Comparison of ENCODE assay signal across 8 cellular contexts in genomic region chr11:65355776-65356393, GRCh38. TPM values are rescaled to one million over a fixed set of nuclear protein-coding genes. Genes with fewer than 3 reads are reported as not detected.
DNase-seq lines count a peak whose midpoint lies in the region; ATAC-seq and TF ChIP-seq lines count a peak whose summit lies in the region.

No MANE protein-coding gene starts in this region.

- H3K4me1 Mint-ChIP-seq in activated T-helper 1 cell treated with anti-CD3 and anti-CD28 coated beads, Interleukin-12 subunit alpha, Interleukin-12 subunit beta, Interleukin-2, Interleukin-4 antibody, amounts not matched to agents 30 ng/mL and 10 ng/mL and 1 ng/mL, durations not matched to agents 14 hours and 24 hours and 36 hours (ENCODE audit: low read depth) = peaks cover 8% of the 10 kb centered on the region

- no peak for ATAC-seq in HG03139 (IDR thresholded peaks at IDR 0.05; ENCODE audit: unreplicated experiment)
- no peak for ATAC-seq in HG03520 (IDR thresholded peaks at IDR 0.05; ENCODE audit: unreplicated experiment)

- H3K36me3 ChIP-seq in cardiac muscle cell = peaks cover 17% of the 10 kb centered on the region
- peaks cover 12% of the 10 kb centered on the region for H3K36me3 ChIP-seq in rectal smooth muscle tissue (ENCODE audit: control insufficient read depth, insufficient read depth, low read length)

- no peaks in the 10 kb centered on the region for H3K9me3 ChIP-seq in cardiac muscle cell (ENCODE audit: low read depth)

- intact Hi-C loops in activated T-helper 1 cell treated with anti-CD3 and anti-CD28 coated beads, Interleukin-12 subunit alpha, Interleukin-12 subunit beta, Interleukin-2, Interleukin-4 antibody, amounts not matched to agents 30 ng/mL and 10 ng/mL and 1 ng/mL, durations not matched to agents 14 hours and 24 hours and 36 hours (cut with micrococcal nuclease) = loop anchor here (2.0 kb wide), 2 partner anchors 27 to 41 kb away; partner anchors contain the start of genes CDC42EP2 and SLC25A45

- H3K4me3 ChIP-seq in cardiac muscle cell = peak overlapping the region; percentile 71
- H3K4me3 ChIP-seq in rectal smooth muscle tissue (ENCODE audit: low read length) = peak overlapping the region; percentile 39

- peak overlapping the region; percentile 89 for H3K4me3 Mint-ChIP-seq in activated T-helper 1 cell treated with anti-CD3 and anti-CD28 coated beads, Interleukin-12 subunit alpha, Interleukin-12 subunit beta, Interleukin-2, Interleukin-4 antibody, amounts not matched to agents 30 ng/mL and 10 ng/mL and 1 ng/mL, durations not matched to agents 14 hours and 24 hours and 36 hours

- no peak for TF ChIP-seq CTCF in cardiac muscle cell (IDR thresholded peaks at IDR 0.05; ENCODE audit: low read depth, low read length)

- peaks cover 11% of the 10 kb centered on the region for H3K4me1 ChIP-seq in cardiac muscle cell (ENCODE audit: low read depth)
- peaks cover 6% of the 10 kb centered on the region for H3K4me1 ChIP-seq in rectal smooth muscle tissue (ENCODE audit: control insufficient read depth, insufficient read depth, low read length)

- H3K27ac ChIP-seq in cardiac muscle cell = no peak overlapping the region
- H3K27ac ChIP-seq in rectal smooth muscle tissue (ENCODE audit: low read depth, low read length) = no peak overlapping the region

- H3K27me3 Mint-ChIP-seq in activated T-helper 1 cell treated with anti-CD3 and anti-CD28 coated beads, Interleukin-12 subunit alpha, Interleukin-12 subunit beta, Interleukin-2, Interleukin-4 antibody, amounts not matched to agents 30 ng/mL and 10 ng/mL and 1 ng/mL, durations not matched to agents 14 hours and 24 hours and 36 hours (ENCODE audit: insufficient read depth) = peaks cover 17% of the 10 kb centered on the region

- peak overlapping the region; percentile 81 for H3K27ac Mint-ChIP-seq in activated T-helper 1 cell treated with anti-CD3 and anti-CD28 coated beads, Interleukin-12 subunit alpha, Interleukin-12 subunit beta, Interleukin-2, Interleukin-4 antibody, amounts not matched to agents 30 ng/mL and 10 ng/mL and 1 ng/mL, durations not matched to agents 14 hours and 24 hours and 36 hours

- H3K36me3 Mint-ChIP-seq in activated T-helper 1 cell treated with anti-CD3 and anti-CD28 coated beads, Interleukin-12 subunit alpha, Interleukin-12 subunit beta, Interleukin-2, Interleukin-4 antibody, amounts not matched to agents 30 ng/mL and 10 ng/mL and 1 ng/mL, durations not matched to agents 14 hours and 24 hours and 36 hours (ENCODE audit: low read depth) = peaks cover 9% of the 10 kb centered on the region

- in situ Hi-C loops in G401 (cut with HindIII; ENCODE audit: low sequenced_read_pairs) = loop anchor here (25.0 kb wide), 1 partner anchor 156 kb away; no protein-coding TSS in a partner anchor

- peaks cover 19% of the 10 kb centered on the region for H3K27me3 ChIP-seq in cardiac muscle cell
- peaks cover 2% of the 10 kb centered on the region for H3K27me3 ChIP-seq in rectal smooth muscle tissue (ENCODE audit: control insufficient read depth, insufficient read depth, low read length)

- H3K9me3 Mint-ChIP-seq in activated T-helper 1 cell treated with anti-CD3 and anti-CD28 coated beads, Interleukin-12 subunit alpha, Interleukin-12 subunit beta, Interleukin-2, Interleukin-4 antibody, amounts not matched to agents 30 ng/mL and 10 ng/mL and 1 ng/mL, durations not matched to agents 14 hours and 24 hours and 36 hours = no peaks in the 10 kb centered on the region

- no peak overlapping the region for H3K9ac ChIP-seq in rectal smooth muscle tissue (ENCODE audit: low read length)

- DNase-seq in G401 (ENCODE audit: low spot score) = peak; percentile 63
- DNase-seq in activated T-helper 1 cell treated with anti-CD3 and anti-CD28 coated beads, Interleukin-12 subunit alpha, Interleukin-12 subunit beta, Interleukin-2, Interleukin-4 antibody, amounts not matched to agents 30 ng/mL and 10 ng/mL and 1 ng/mL, durations not matched to agents 14 hours and 24 hours and 36 hours (ENCODE audit: low spot score) = no peak
- peak in 1 of 2 donors; percentile 46 for DNase-seq in cardiac muscle cell (ENCODE audit: low read depth in 1 of 2, low spot score in 1 of 2)
- DNase-seq in activated effector memory CD4-positive, alpha-beta T cell treated with anti-CD3 and anti-CD28 coated beads, Interleukin-2, amount 50 U/mL, for 16 hours = no peak
- no peak for DNase-seq in NCI-H1092 treated with DMSO at 0.1 percent for 48 hours (lab: John Stamatoyannopoulos, UW)

RNA-seq across cellular contexts. Expression of gene TIGD3, which starts 1.3 kb away (rescaled TPM):
- total RNA-seq in G401 (2014; rRNA removed; shearing (Covaris generic)) = 0.12 and 1.9 TPM in 2 replicates
- 1.1 TPM in 2 replicates for total RNA-seq in activated T-helper 1 cell treated with anti-CD3 and anti-CD28 coated beads, Interleukin-12 subunit alpha, Interleukin-12 subunit beta, Interleukin-2, Interleukin-4 antibody, amounts not matched to agents 30 ng/mL and 10 ng/mL and 1 ng/mL, durations not matched to agents 14 hours and 24 hours and 36 hours
- total RNA-seq in cardiac muscle cell = 1.7 and 2.9 TPM in 2 replicates
- polyA plus RNA-seq in cardiac muscle cell = 0.88 and 1.2 TPM in 2 replicates

RNA-seq across cellular contexts. Expression of gene DPF2, which starts 22.2 kb away (rescaled TPM):
- total RNA-seq in G401 (2014; rRNA removed; shearing (Covaris generic)) = 52.8 and 54.3 TPM in 2 replicates
- total RNA-seq in activated T-helper 1 cell treated with anti-CD3 and anti-CD28 coated beads, Interleukin-12 subunit alpha, Interleukin-12 subunit beta, Interleukin-2, Interleukin-4 antibody, amounts not matched to agents 30 ng/mL and 10 ng/mL and 1 ng/mL, durations not matched to agents 14 hours and 24 hours and 36 hours = 84.5 and 93.1 TPM in 2 replicates
- total RNA-seq in cardiac muscle cell = 57.3 and 86.1 TPM in 2 replicates
- 83.9 and 130 TPM in 2 replicates for polyA plus RNA-seq in cardiac muscle cell

RNA-seq across cellular contexts. Expression of gene SLC25A45, which starts 26.6 kb away (rescaled TPM):
- total RNA-seq in G401 (2014; rRNA removed; shearing (Covaris generic)) = 1.1 TPM in 1 of 2 replicates, not detected in the other
- 15.3 and 19.4 TPM in 2 replicates for total RNA-seq in activated T-helper 1 cell treated with anti-CD3 and anti-CD28 coated beads, Interleukin-12 subunit alpha, Interleukin-12 subunit beta, Interleukin-2, Interleukin-4 antibody, amounts not matched to agents 30 ng/mL and 10 ng/mL and 1 ng/mL, durations not matched to agents 14 hours and 24 hours and 36 hours
- 3.0 and 4.8 TPM in 2 replicates for total RNA-seq in cardiac muscle cell
- 4.5 and 10.5 TPM in 2 replicates for polyA plus RNA-seq in cardiac muscle cell

RNA-seq across cellular contexts. Expression of gene FRMD8, which starts 30.6 kb away (rescaled TPM):
- 31.1 and 40.1 TPM in 2 replicates for total RNA-seq in G401 (2014; rRNA removed; shearing (Covaris generic))
- total RNA-seq in activated T-helper 1 cell treated with anti-CD3 and anti-CD28 coated beads, Interleukin-12 subunit alpha, Interleukin-12 subunit beta, Interleukin-2, Interleukin-4 antibody, amounts not matched to agents 30 ng/mL and 10 ng/mL and 1 ng/mL, durations not matched to agents 14 hours and 24 hours and 36 hours = 40.5 and 42.3 TPM in 2 replicates
- total RNA-seq in cardiac muscle cell = 36.3 and 64.6 TPM in 2 replicates
- 26.8 and 32.6 TPM in 2 replicates for polyA plus RNA-seq in cardiac muscle cell

RNA-seq across cellular contexts. Expression of gene CDC42EP2, which starts 41.2 kb away (rescaled TPM):
- total RNA-seq in G401 (2014; rRNA removed; shearing (Covaris generic)) = 4.6 TPM in 1 of 2 replicates, not detected in the other
- 1.6 and 2.7 TPM in 2 replicates for total RNA-seq in activated T-helper 1 cell treated with anti-CD3 and anti-CD28 coated beads, Interleukin-12 subunit alpha, Interleukin-12 subunit beta, Interleukin-2, Interleukin-4 antibody, amounts not matched to agents 30 ng/mL and 10 ng/mL and 1 ng/mL, durations not matched to agents 14 hours and 24 hours and 36 hours
- 1.1 and 2.1 TPM in 2 replicates for total RNA-seq in cardiac muscle cell
- polyA plus RNA-seq in cardiac muscle cell = 0.26 and 1.5 TPM in 2 replicates
